9 cellular contexts compared by ENCODE assay signal in the genomic region with DNA sequence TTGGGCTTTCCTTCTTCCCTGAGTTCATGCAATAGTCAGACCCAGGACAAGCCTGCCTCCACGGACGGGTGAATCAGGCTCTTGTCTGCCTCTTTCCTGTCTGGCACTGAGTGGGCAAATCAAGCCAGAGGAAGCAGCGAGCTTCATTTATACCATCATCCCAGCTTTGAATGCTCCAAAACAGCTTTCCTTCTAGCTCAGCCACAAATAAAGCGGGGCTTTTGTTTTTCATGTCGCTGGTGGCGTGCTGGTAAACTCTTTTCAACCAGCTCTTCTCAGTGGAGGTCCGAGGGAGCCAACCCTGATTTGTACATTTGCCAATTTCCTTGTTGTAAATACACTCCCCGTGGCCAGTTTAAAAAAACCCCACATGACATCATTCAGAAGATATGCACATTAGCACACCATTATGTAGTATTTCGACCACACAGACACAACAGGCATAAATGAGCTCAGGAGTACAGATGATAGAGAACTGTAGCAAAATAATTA. TPM values are rescaled to one million over a fixed set of nuclear protein-coding genes. Genes with fewer than 3 reads are reported as not detected.
DNase-seq lines count a peak whose midpoint lies in the region; ATAC-seq, FAIRE-seq and TF ChIP-seq lines count a peak whose summit lies in the region.
"Had no signal": no experiment of that assay in that cellular context is flagged by ENCODE, and none has a peak within 500 bp of the region (broad histone marks: within the 10 kb centered on the region; RNA-seq: fewer than 3 reads in every experiment).

No MANE protein-coding gene starts in this region.

- peak overlapping the region; percentile 93 for H3K9ac ChIP-seq in endothelial cell of umbilical vein (replicated peaks; ENCODE audit: extremely low read depth, insufficient read depth, low read length)

- no peaks in the 10 kb centered on the region for H3K9me1 ChIP-seq in endothelial cell of umbilical vein (replicated peaks; ENCODE audit: control insufficient read depth, extremely low read depth, insufficient read depth, low read length)

- no peaks in the 10 kb centered on the region for H4K20me1 ChIP-seq in endothelial cell of umbilical vein (replicated peaks; ENCODE audit: control insufficient read depth, extremely low read depth, insufficient read depth, low read length)

- WGBS in aorta, 2 donors: 1 to 3% methylated on average over 9 of the region's 9 CpGs

- POLR2A ChIA-PET in endothelial cell of umbilical vein (lab: Charles Lee): interaction anchor here (0.6 to 4.5 kb wide), 5 partner anchors 9 to 50 kb away, joined by 3 to 73 read pairs (median 3); a partner anchor contains a TSS

- H3K27ac ChIP-seq in endothelial cell of umbilical vein (ENCODE audit: insufficient read depth, low read depth, low read length) (peak overlapping the region; percentile 91), aorta (ENCODE audit: low read depth in 1 of 2, low read length in 2 of 2) (peak overlapping the region in 1 of 2 donors; percentile 89)

- H3K27me3 ChIP-seq in endothelial cell of umbilical vein (ENCODE audit: control insufficient read depth in 2 of 2, insufficient read depth in 2 of 2, low read length in 2 of 2): no peaks in the 10 kb centered on the region
- no peaks in the 10 kb centered on the region for H3K27me3 ChIP-seq in aorta (ENCODE audit: control insufficient read depth in 1 of 2, insufficient read depth in 2 of 2, low read length in 1 of 2)

- no TSS peak for BruUV-seq in endothelial cell of umbilical vein (replicated peaks; lab: Mats Ljungman, UMichigan)

- H3K36me3 ChIP-seq in endothelial cell of umbilical vein (ENCODE audit: control insufficient read depth in 2 of 2, extremely low read depth in 1 of 2, insufficient read depth in 2 of 2, low read length in 2 of 2) (no peaks in the 10 kb centered on the region), aorta (ENCODE audit: control insufficient read depth in 1 of 2, insufficient read depth in 2 of 2, low read length in 1 of 2) (no peaks in the 10 kb centered on the region)

- no peak for TF ChIP-seq CTCF in endothelial cell of umbilical vein (IDR thresholded peaks at IDR 0.05; ENCODE audit: extremely low read depth in 1 of 2, insufficient read depth in 1 of 2, low read depth in 1 of 2, low read length in 2 of 2)

- H3K9me3 ChIP-seq in endothelial cell of umbilical vein (replicated peaks; ENCODE audit: control insufficient read depth, insufficient read depth, low read length): no peaks in the 10 kb centered on the region
- no peaks in the 10 kb centered on the region for H3K9me3 ChIP-seq in aorta (ENCODE audit: control insufficient read depth, low read length)

- peak; percentile 92 for FAIRE-seq in endothelial cell of umbilical vein (lab: Jason Lieb, UNC)
- FAIRE-seq: GM18507 had no signal

- intact Hi-C loops in endothelial cell of umbilical vein (cut with micrococcal nuclease) (loop anchor here (1.0 kb wide), 1 partner anchor 9 kb away; no protein-coding TSS in a partner anchor), aorta (cut with DNase I) (loop anchor here (2.0 to 10.0 kb wide), 4 partner anchors 45 to 530 kb away; a partner anchor contains a TSS)

- H3K79me2 ChIP-seq in endothelial cell of umbilical vein (ENCODE audit: control insufficient read depth, insufficient read depth, low read length): no peaks in the 10 kb centered on the region

- dilution Hi-C loops in endothelial cell of umbilical vein (cut with MboI; ENCODE audit: extremely low pct_ligation_motif_present, low sequenced_read_pairs): no loop called here

- peak; percentile 78 for ATAC-seq in aorta (ENCODE audit: low FRiP score)

- TF ChIP-seq POLR2A in endothelial cell of umbilical vein (IDR thresholded peaks at IDR 0.05; ENCODE audit: low read depth, low read length): peak; percentile 54

- no peak overlapping the region for H2AFZ ChIP-seq in endothelial cell of umbilical vein (ENCODE audit: low read depth, low read length)

- DNase-seq in DMS 273 (lab: John Stamatoyannopoulos, UW; ENCODE audit: unreplicated experiment): peak; percentile 72
- DNase-seq in NCI-H69 (lab: John Stamatoyannopoulos, UW): peak; percentile 97
- DNase-seq in endothelial cell of umbilical vein (ENCODE audit: low read depth, low spot score): peak; percentile 98
- peak; percentile 89 for DNase-seq in mucosa of gallbladder (ENCODE audit: low spot score)
- DNase-seq in aorta: peak; percentile 85 to 87
- no peak for DNase-seq in activated CD4-positive, alpha-beta T cell treated with anti-CD3 and anti-CD28 coated beads for 4 hours
- no peak for DNase-seq in NOMO-1 treated with DMSO at 0.1 percent for 48 hours (lab: John Stamatoyannopoulos, UW; ENCODE audit: unreplicated experiment)
- no peak for DNase-seq in NCI-H524 (lab: John Stamatoyannopoulos, UW)

- H3K4me1 ChIP-seq in endothelial cell of umbilical vein (ENCODE audit: control insufficient read depth, extremely low read depth, insufficient read depth, low read length) (peaks cover 69% of the 10 kb centered on the region), aorta (ENCODE audit: control insufficient read depth in 1 of 2, insufficient read depth in 2 of 2, low read length in 2 of 2) (peaks cover 0 to 3% of the 10 kb centered on the region in 2 donors)

- peak overlapping the region; percentile 44 for H3K4me2 ChIP-seq in endothelial cell of umbilical vein (ENCODE audit: insufficient read depth, low read length)

- H3K4me3 ChIP-seq in endothelial cell of umbilical vein (replicated peaks in 1 of 3; ENCODE audit: insufficient read depth in 1 of 3, low read depth in 1 of 3, low read length in 3 of 3) (peak overlapping the region in 1 of 3 experiments; percentile 8), aorta (ENCODE audit: low read length in 2 of 2) (peak overlapping the region in 1 of 2 donors; percentile 19)

- CTCF ChIA-PET in endothelial cell of umbilical vein (lab: Charles Lee): interaction anchor here (0.6 to 12.5 kb wide), 11 partner anchors 11 to 531 kb away, joined by 3 to 171 read pairs (median 5); a partner anchor contains a TSS

TF ChIP-seq in endothelial cell of umbilical vein, 7 proteins besides CTCF, POLR2A, EP300 and RAD21:
- TF ChIP-seq JUN (IDR thresholded peaks at IDR 0.05; ENCODE audit: borderline replicate concordance, insufficient read depth, insufficient read length, low read depth): peak; percentile 90
- TF ChIP-seq, protein P1, sequence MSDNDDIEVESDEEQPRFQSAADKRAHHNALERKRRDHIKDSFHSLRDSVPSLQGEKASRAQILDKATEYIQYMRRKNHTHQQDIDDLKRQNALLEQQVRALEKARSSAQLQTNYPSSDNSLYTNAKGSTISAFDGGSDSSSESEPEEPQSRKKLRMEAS (IDR thresholded peaks at IDR 0.05; ENCODE audit: insufficient read depth, insufficient read length): no peak
- TF ChIP-seq GATA2 (IDR thresholded peaks at IDR 0.05; ENCODE audit: insufficient read depth, insufficient read length, low read depth, low read length): no peak
- peak; percentile 80 for TF ChIP-seq POLR2AphosphoS5 (IDR thresholded peaks at IDR 0.05; ENCODE audit: insufficient read depth, low read depth, low read length)
- no peak for TF ChIP-seq MYC (IDR thresholded peaks at IDR 0.05; ENCODE audit: low read depth, low read length)
- no peak for TF ChIP-seq EZH2 (IDR thresholded peaks at IDR 0.05; ENCODE audit: borderline replicate concordance, low read depth, low read length, severe bottlenecking)
- TF ChIP-seq FOS (IDR thresholded peaks at IDR 0.05; ENCODE audit: borderline replicate concordance, insufficient read depth, low read length): peak; percentile 71

RNA-seq across cellular contexts. Expression of a gene that starts 8.6 kb away (rescaled TPM):
- total RNA-seq in endothelial cell of umbilical vein (1.4 and 2.1 TPM in 2 replicates), mucosa of gallbladder (0.26 TPM), aorta (under 1 TPM in 1 of 2 donors, not detected in 1; 0.97 TPM)
- polyA plus RNA-seq in endothelial cell of umbilical vein (0.21 and 0.94 TPM in 2 replicates), aorta (not detected)
- 0.12 TPM in 1 of 2 replicates, not detected in the other for polyA plus RNA-seq in endothelial cell of umbilical vein (2011; cell fraction: cytosol; rRNA removed)
- 0.36 and 0.84 TPM in 2 replicates for polyA plus RNA-seq in endothelial cell of umbilical vein (2011; cell fraction: nucleus; rRNA removed)
- 0.48 and 0.59 TPM in 2 replicates for polyA plus RNA-seq in endothelial cell of umbilical vein (2012)
- polyA minus RNA-seq in endothelial cell of umbilical vein: not detected in 2 replicates
- polyA minus RNA-seq in endothelial cell of umbilical vein (2011; cell fraction: cytosol; rRNA and poly(A)+ RNA removed): not detected
- polyA minus RNA-seq in endothelial cell of umbilical vein (2011; cell fraction: nucleus; rRNA and poly(A)+ RNA removed): 2.5 and 9.7 TPM in 2 replicates

RNA-seq across cellular contexts. Expression of a gene that starts 44.2 kb away (rescaled TPM):
- total RNA-seq in endothelial cell of umbilical vein: 1,084 and 1,141 TPM in 2 replicates
- polyA plus RNA-seq in endothelial cell of umbilical vein: 898 and 992 TPM in 2 replicates
- 1,189 and 1,210 TPM in 2 replicates for polyA plus RNA-seq in endothelial cell of umbilical vein (2011; cell fraction: cytosol; rRNA removed)
- 468 and 574 TPM in 2 replicates for polyA plus RNA-seq in endothelial cell of umbilical vein (2011; cell fraction: nucleus; rRNA removed)
- polyA plus RNA-seq in endothelial cell of umbilical vein (2012): 1,678 and 2,079 TPM in 2 replicates
- 1,358 and 1,650 TPM in 2 replicates for polyA minus RNA-seq in endothelial cell of umbilical vein
- 111 TPM for polyA minus RNA-seq in endothelial cell of umbilical vein (2011; cell fraction: cytosol; rRNA and poly(A)+ RNA removed)
- 286 and 554 TPM in 2 replicates for polyA minus RNA-seq in endothelial cell of umbilical vein (2011; cell fraction: nucleus; rRNA and poly(A)+ RNA removed)
- total RNA-seq in mucosa of gallbladder: 880 TPM
- total RNA-seq in aorta: 100 to 1,000 TPM; 665 to 881 TPM
- polyA plus RNA-seq in aorta: 100 to 1,000 TPM; 213 to 543 TPM

Comparison
In these comparisons a context has a peak if more than half of its experiments do, and no peak if none do; other contexts are left out.
1. DNase-seq: peak in DMS 273 (single experiment), NCI-H69 (single experiment), endothelial cell of umbilical vein (single experiment), mucosa of gallbladder (single experiment) and aorta (2 of 2); none in activated CD4-positive, alpha-beta T cell treated with anti-CD3 and anti-CD28 coated beads for 4 hours (0 of 2), NOMO-1 treated with DMSO at 0.1 percent for 48 hours (single experiment) and NCI-H524 (0 of 2).